16 cellular contexts compared by ENCODE assay signal in genomic region chr4:188032583-188032982, GRCh38. TPM values are rescaled to one million over a fixed set of nuclear protein-coding genes. Genes with fewer than 3 reads are reported as not detected.
"Had no signal": no experiment of that assay in that cellular context is flagged by ENCODE, and none has a peak within 500 bp of the region (broad histone marks: within the 10 kb centered on the region; RNA-seq: fewer than 3 reads in every experiment).

No MANE protein-coding gene starts in this region.

- ATAC-seq: activated naive CD4-positive, alpha-beta T cell treated with anti-CD3 and anti-CD28 coated beads, Interleukin-2, amount 50 U/mL, for 72 hours; activated T-cell treated with anti-CD3 and anti-CD28 coated beads, Interleukin-2, amount 50 U/mL, for 4 hours had no signal

- H3K27me3 ChIP-seq: brain microvascular endothelial cell had no signal

- H3K27ac ChIP-seq: brain microvascular endothelial cell had no signal

- H3K36me3 Mint-ChIP-seq: activated CD4-positive, alpha-beta memory T cell treated with anti-CD3 and anti-CD28 coated beads for 36 hours had no signal

- H3K27ac Mint-ChIP-seq: activated CD4-positive, alpha-beta memory T cell treated with anti-CD3 and anti-CD28 coated beads for 36 hours; activated naive CD4-positive, alpha-beta T cell treated with anti-CD3 and anti-CD28 coated beads, Interleukin-2, amount 50 U/mL, for 72 hours; stimulated activated naive CD8-positive, alpha-beta T cell treated with anti-CD3 and anti-CD28 coated beads, Interleukin-15, Interleukin-2, amounts not matched to agents 100 ng/mL and 50 ng/mL, for 24 hours had no signal

- H3K36me3 ChIP-seq: brain microvascular endothelial cell had no signal

- H3K4me3 Mint-ChIP-seq: activated CD4-positive, alpha-beta memory T cell treated with anti-CD3 and anti-CD28 coated beads for 36 hours; activated T-cell treated with anti-CD3 and anti-CD28 coated beads, Interleukin-2, amount 50 U/mL, for 4 hours; stimulated activated naive CD8-positive, alpha-beta T cell treated with anti-CD3 and anti-CD28 coated beads, Interleukin-15, Interleukin-2, amounts not matched to agents 100 ng/mL and 50 ng/mL, for 24 hours had no signal

- DNase-seq: activated CD4-positive, alpha-beta memory T cell treated with anti-CD3 and anti-CD28 coated beads for 36 hours; activated CD4-positive, alpha-beta T cell treated with anti-CD3 and anti-CD28 coated beads for 1 hour; activated effector memory CD4-positive, alpha-beta T cell treated with anti-CD3 and anti-CD28 coated beads, Interleukin-2, amount 50 U/mL, for 16 hours; activated T-cell treated with anti-CD3 and anti-CD28 coated beads, Interleukin-2, amount 50 U/mL, for 4 hours; amniotic stem cell; brain microvascular endothelial cell; effector memory CD4-positive, alpha-beta T cell; kidney glomerular epithelial cell; stimulated activated CD4-positive, alpha-beta T cell treated with anti-CD3 and anti-CD28 coated beads, Interleukin-2, amount 100 ng/mL, for 48 hours; T-helper 9 cell had no signal

RNA-seq across cellular contexts. Expression of gene ZFP42, which starts 37.0 kb away (rescaled TPM):
- total RNA-seq: activated CD4-positive, alpha-beta memory T cell treated with anti-CD3 and anti-CD28 coated beads for 36 hours; activated naive CD4-positive, alpha-beta T cell treated with anti-CD3 and anti-CD28 coated beads, Interleukin-2, amount 50 U/mL, for 72 hours; activated T-cell treated with anti-CD3 and anti-CD28 coated beads, Interleukin-2, amount 50 U/mL, for 4 hours; liver; osteoblast; pulmonary artery endothelial cell; temporal lobe had no signal
- polyA plus RNA-seq: liver had no signal
